Comparison of ENCODE assay signal across 1 cellular context in the genomic region with DNA sequence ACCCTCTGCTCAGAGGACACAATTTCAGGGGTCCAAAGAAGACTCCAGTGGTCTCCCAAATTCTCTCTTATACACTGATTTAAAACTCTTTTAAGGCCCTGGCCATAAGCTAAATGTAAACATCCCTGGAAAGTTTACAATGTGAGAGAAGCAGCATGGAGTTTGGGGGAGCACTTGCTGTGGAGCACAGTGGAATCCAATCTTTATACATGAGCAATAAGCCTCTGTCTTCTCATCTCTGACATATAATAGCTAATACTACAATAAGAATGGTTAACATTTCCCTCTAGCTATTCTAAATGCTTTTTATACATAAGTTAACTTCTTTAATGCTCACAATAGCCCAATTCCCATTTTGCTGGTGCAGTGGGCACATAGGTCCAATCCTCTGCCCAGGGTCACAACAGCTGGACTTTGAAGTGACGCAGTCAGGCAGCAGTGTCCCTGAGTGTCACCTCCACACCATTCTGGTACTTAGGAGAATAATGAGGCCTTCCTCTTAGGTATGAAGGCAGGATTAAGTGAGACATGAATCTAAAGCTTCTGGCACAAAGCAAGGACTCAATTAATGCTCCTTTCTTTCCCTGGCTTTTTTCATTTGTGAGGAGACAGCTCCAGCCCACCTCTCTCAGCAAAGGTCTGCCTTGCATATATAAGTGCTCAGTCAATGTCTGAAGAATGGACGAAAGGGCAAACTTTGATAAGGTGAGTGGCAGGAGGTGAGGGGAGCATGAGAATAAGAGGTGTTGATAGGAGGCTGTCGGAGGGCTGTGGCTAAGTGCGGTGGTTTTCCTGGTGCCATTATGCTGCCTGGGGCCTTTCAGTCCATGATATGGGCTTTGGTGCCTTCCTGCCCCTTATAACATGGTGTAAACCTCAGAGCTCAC.
TF ChIP-seq lines count a peak whose summit lies in the region.

No MANE protein-coding gene starts in this region.

TF ChIP-seq in HepG2, 621 proteins besides CTCF, POLR2A, EP300 and RAD21:
- no peak for TF ChIP-seq ZNF678 (CRISPR knock-in tag; IDR thresholded peaks at IDR 0.05)
- no peak for TF ChIP-seq MAZ (IDR thresholded peaks at IDR 0.05; ENCODE audit: borderline replicate concordance, low read depth, low read length)
- TF ChIP-seq MAZ (CRISPR knock-in tag; IDR thresholded peaks at IDR 0.05; ENCODE audit: low read depth) = 0 out of 2 replicates have a peak, but pooled peaks have one; percentile 21
- no peak for TF ChIP-seq DDIT3 (CRISPR knock-in tag; IDR thresholded peaks at IDR 0.05)
- no peak for TF ChIP-seq ZNF496 (CRISPR knock-in tag; IDR thresholded peaks at IDR 0.05; ENCODE audit: insufficient replicate concordance)
- TF ChIP-seq NKX3-1 (CRISPR knock-in tag; IDR thresholded peaks at IDR 0.05) = no peak
- TF ChIP-seq LBX2 (CRISPR knock-in tag; IDR thresholded peaks at IDR 0.05; ENCODE audit: borderline replicate concordance) = no peak
- TF ChIP-seq JUNB (CRISPR knock-in tag; IDR thresholded peaks at IDR 0.05; ENCODE audit: borderline replicate concordance) = no peak
- 0 out of 2 replicates have a peak, but pooled peaks have one; percentile 69 for TF ChIP-seq ZNF691 (CRISPR knock-in tag; IDR thresholded peaks at IDR 0.05; ENCODE audit: borderline replicate concordance, low read depth)
- peak; percentile 6; the same call in 1 of the 2 replicates for TF ChIP-seq HNF4A (CRISPR knock-in tag; IDR thresholded peaks at IDR 0.05)
- no peak for TF ChIP-seq CCAR2 (optimal IDR thresholded peaks at IDR 0.05; ENCODE audit: low read depth, low read length)
- TF ChIP-seq ZNF263 (CRISPR knock-in tag; IDR thresholded peaks at IDR 0.05) = peak; percentile 69; the same call in 1 of the 2 replicates
- TF ChIP-seq SAFB2 (CRISPR knock-in tag; IDR thresholded peaks at IDR 0.05; ENCODE audit: borderline replicate concordance, low read depth) = no peak
- TF ChIP-seq ZNF17 (CRISPR knock-in tag; IDR thresholded peaks at IDR 0.05) = no peak
- TF ChIP-seq MTF2 (CRISPR knock-in tag; IDR thresholded peaks at IDR 0.05; ENCODE audit: borderline replicate concordance) = no peak
- no peak for TF ChIP-seq MXD4 (CRISPR knock-in tag; IDR thresholded peaks at IDR 0.05)
- TF ChIP-seq PPARG (CRISPR knock-in tag; conservative IDR thresholded peaks at IDR 0.05) = no peak
- no peak for TF ChIP-seq KDM5A (IDR thresholded peaks at IDR 0.05; ENCODE audit: borderline replicate concordance, low read length)
- TF ChIP-seq HOXD1 (CRISPR knock-in tag; IDR thresholded peaks at IDR 0.05) = no peak
- no peak for TF ChIP-seq ZBTB39 (CRISPR knock-in tag; IDR thresholded peaks at IDR 0.05)
- TF ChIP-seq CHD4 (IDR thresholded peaks at IDR 0.05; ENCODE audit: borderline replicate concordance, low read length) = no peak
- TF ChIP-seq HOXA9 (CRISPR knock-in tag; IDR thresholded peaks at IDR 0.05; ENCODE audit: borderline replicate concordance) = no peak
- TF ChIP-seq TRIM24 (CRISPR knock-in tag; IDR thresholded peaks at IDR 0.05) = no peak
- TF ChIP-seq BRCA1 (CRISPR knock-in tag; IDR thresholded peaks at IDR 0.05) = no peak
- TF ChIP-seq HNRNPK (IDR thresholded peaks at IDR 0.05; ENCODE audit: low read depth, low read length, poor library complexity, severe bottlenecking) = no peak
- TF ChIP-seq ZNF430 (CRISPR knock-in tag; IDR thresholded peaks at IDR 0.05) = no peak
- no peak for TF ChIP-seq MED8 (CRISPR knock-in tag; IDR thresholded peaks at IDR 0.05; ENCODE audit: insufficient replicate concordance)
- no peak for TF ChIP-seq ZNF614 (CRISPR knock-in tag; IDR thresholded peaks at IDR 0.05; ENCODE audit: borderline replicate concordance)
TF ChIP-seq in HepG2: peak in this region for 4.
